Comparison of ENCODE assay signal across 12 cellular contexts in genomic region chr18:21831413-21831831, GRCh38.
A peak's percentile ranks its signal among the peaks of the same experiment; 100 is the strongest.
DNase-seq lines count a peak whose midpoint lies in the region; ATAC-seq and TF ChIP-seq lines count a peak whose summit lies in the region.
"Had no signal": no experiment of that assay in that cellular context is flagged by ENCODE, and none has a peak within 500 bp of the region (broad histone marks: within the 10 kb centered on the region; RNA-seq: fewer than 3 reads in every experiment).

No MANE protein-coding gene starts in this region.

- H3K9me3 ChIP-seq in mesenchymal stem cell (ENCODE audit: control insufficient read depth, low read length) (no peaks in the 10 kb centered on the region), gastrocnemius medialis (no peaks in the 10 kb centered on the region)
- H3K9me3 ChIP-seq: upper lobe of right lung had no signal

- no peak overlapping the region for H3K4ac ChIP-seq in mesenchymal stem cell (ENCODE audit: low read depth in 1 of 2, low read length in 2 of 2)

- peak overlapping the region; percentile 94 for H3K27ac Mint-ChIP-seq in GM23338
- H3K27ac Mint-ChIP-seq: B cell had no signal

- H3K14ac ChIP-seq in mesenchymal stem cell (ENCODE audit: low read length in 2 of 2): no peak overlapping the region

- TF ChIP-seq CTCF in GM23338 (conservative IDR thresholded peaks at IDR 0.05; ENCODE audit: low read depth in 2 of 2) (no peak), gastrocnemius medialis (IDR thresholded peaks at IDR 0.05 in 4 of 5, conservative IDR thresholded peaks at IDR 0.05 in 1 of 5) (no peak)

- H2BK12ac ChIP-seq in mesenchymal stem cell (ENCODE audit: low read length in 2 of 2): no peak overlapping the region

- no peak overlapping the region for H2BK5ac ChIP-seq in mesenchymal stem cell (ENCODE audit: low read depth, low read length, poor library complexity, severe bottlenecking)

- H3K23ac ChIP-seq in mesenchymal stem cell (ENCODE audit: low read length in 2 of 2): no peak overlapping the region

- H3K36me3 ChIP-seq in GM23338 (ENCODE audit: insufficient read depth) (no peaks in the 10 kb centered on the region), mesenchymal stem cell (ENCODE audit: control insufficient read depth in 1 of 2, insufficient read depth in 2 of 2, low read depth in 1 of 2, low read length in 2 of 2) (peaks cover 0 to 10% of the 10 kb centered on the region in 2 experiments), gastrocnemius medialis (no peaks in the 10 kb centered on the region)
- H3K36me3 ChIP-seq: upper lobe of right lung had no signal

- H2BK120ac ChIP-seq in mesenchymal stem cell (ENCODE audit: low read depth, low read length): no peak overlapping the region

- no peaks in the 10 kb centered on the region for H3K79me1 ChIP-seq in mesenchymal stem cell (replicated peaks; ENCODE audit: low read length, poor library complexity, severe bottlenecking)

- H4K20me1 ChIP-seq in GM23338 (replicated peaks; ENCODE audit: insufficient read depth): no peaks in the 10 kb centered on the region; the same call in 1 of the 2 replicates

- no peaks in the 10 kb centered on the region for H3K36me3 Mint-ChIP-seq in GM23338 (ENCODE audit: low read depth)

- peak; percentile 19 for DNase-seq in GM23338 (ENCODE audit: low spot score)
- peak; percentile 6 for DNase-seq in fibroblast of gingiva (ENCODE audit: low read depth)
- DNase-seq in mesenchymal stem cell: peak; percentile 19
- peak; percentile 22 to 56 for DNase-seq in gastrocnemius medialis
- no peak for DNase-seq in NCI-H1694 (lab: John Stamatoyannopoulos, UW)
- DNase-seq in NCI-H146 treated with DMSO at 0.1 percent for 48 hours (lab: John Stamatoyannopoulos, UW; ENCODE audit: unreplicated experiment): no peak
- DNase-seq: activated CD8-positive, alpha-beta memory T cell treated with anti-CD3 and anti-CD28 coated beads, Interleukin-2, amount 50 U/mL, for 4 hours; NCI-H446 treated with DMSO at 0.1 percent for 48 hours; upper lobe of right lung had no signal

- H3K18ac ChIP-seq in mesenchymal stem cell (ENCODE audit: low read depth in 1 of 2, low read length in 2 of 2): no peak overlapping the region

- no peak overlapping the region for H3K4me3 Mint-ChIP-seq in GM23338
- H3K4me3 Mint-ChIP-seq: B cell had no signal

- H4K8ac ChIP-seq in mesenchymal stem cell (ENCODE audit: low read length): no peak overlapping the region

- no peaks in the 10 kb centered on the region for H3K9me3 Mint-ChIP-seq in GM23338

- H3K27ac ChIP-seq in GM23338 (ENCODE audit: low read depth): peak overlapping the region; percentile 21
- no peak overlapping the region for H3K27ac ChIP-seq in mesenchymal stem cell (ENCODE audit: low read length, poor library complexity, severe bottlenecking)
- peak overlapping the region; percentile 80 to 89 (median 88) for H3K27ac ChIP-seq in gastrocnemius medialis
- H3K27ac ChIP-seq: upper lobe of right lung had no signal

- H2AFZ ChIP-seq in GM23338: no peak overlapping the region
- no peak overlapping the region for H2AFZ ChIP-seq in mesenchymal stem cell (ENCODE audit: low read depth, low read length)

- H2BK15ac ChIP-seq in mesenchymal stem cell (ENCODE audit: low read depth, poor library complexity, severe bottlenecking): no peak overlapping the region

- H3K4me3 ChIP-seq in GM23338 (no peak overlapping the region), mesenchymal stem cell (ENCODE audit: insufficient read depth in 1 of 2, low read depth in 1 of 2, low read length in 2 of 2) (no peak overlapping the region), gastrocnemius medialis (peak overlapping the region; percentile 40 to 61 (median 48))
- H3K4me3 ChIP-seq: upper lobe of right lung had no signal

- no peak overlapping the region for H4K91ac ChIP-seq in mesenchymal stem cell (ENCODE audit: low read length)

- H3K4me2 ChIP-seq in GM23338: no peak overlapping the region
- no peak overlapping the region for H3K4me2 ChIP-seq in mesenchymal stem cell (ENCODE audit: low read length, poor library complexity, severe bottlenecking)

- no peaks in the 10 kb centered on the region for H3F3A ChIP-seq in GM23338 (replicated peaks; ENCODE audit: low read depth)

- no peaks in the 10 kb centered on the region for H3K79me2 ChIP-seq in GM23338 (replicated peaks; ENCODE audit: insufficient read depth)

- H3K4me1 ChIP-seq in GM23338 (ENCODE audit: insufficient read depth): peaks cover 7% of the 10 kb centered on the region; the same call in 1 of the 2 replicates
- H3K4me1 ChIP-seq in mesenchymal stem cell (ENCODE audit: control insufficient read depth, insufficient read depth, low read depth, low read length): no peaks in the 10 kb centered on the region
- peaks cover 36 to 44% of the 10 kb centered on the region in 2 donors for H3K4me1 ChIP-seq in gastrocnemius medialis
- H3K4me1 ChIP-seq: upper lobe of right lung had no signal

- H3K4me1 Mint-ChIP-seq in GM23338: peaks cover 9% of the 10 kb centered on the region; the same call in 2 of the 3 replicates

- in situ Hi-C loops in gastrocnemius medialis (cut with MboI; ENCODE audit: low sequenced_read_pairs in 4 of 4): no loop called here

- no peaks in the 10 kb centered on the region for H3K27me3 ChIP-seq in GM23338 (ENCODE audit: insufficient read depth)
- H3K27me3 ChIP-seq in mesenchymal stem cell (ENCODE audit: control insufficient read depth in 1 of 2, insufficient read depth in 1 of 2, low read length in 2 of 2): no peaks in the 10 kb centered on the region
- H3K27me3 ChIP-seq in gastrocnemius medialis: no peaks in the 10 kb centered on the region
- H3K27me3 ChIP-seq: upper lobe of right lung had no signal

- no peak overlapping the region for H2AK5ac ChIP-seq in mesenchymal stem cell (ENCODE audit: low read length, severe bottlenecking)

- peak in 1 of 2 donors; percentile 43 for TF ChIP-seq POLR2A in gastrocnemius medialis (IDR thresholded peaks at IDR 0.05)

- intact Hi-C loops in gastrocnemius medialis (cut with DNase I; ENCODE audit: low total_unique reads): loop anchor here (10.0 kb wide), 1 partner anchor 717 kb away; the partner anchor contains the start of gene ROCK1

- no peak overlapping the region for H3K9ac ChIP-seq in mesenchymal stem cell (ENCODE audit: low read length)

- H3K27me3 Mint-ChIP-seq in GM23338 (ENCODE audit: insufficient read depth, low read depth, poor library complexity): no peaks in the 10 kb centered on the region
- H3K27me3 Mint-ChIP-seq: B cell had no signal

- ATAC-seq in GM23338: peak; percentile 36
- ATAC-seq in gastrocnemius medialis: peak; percentile 43 to 62
- no peak for ATAC-seq in HG03342 (IDR thresholded peaks at IDR 0.05; ENCODE audit: unreplicated experiment)
- no peak for ATAC-seq in HG02938 (IDR thresholded peaks at IDR 0.05; ENCODE audit: unreplicated experiment)
- ATAC-seq: upper lobe of right lung had no signal

- WGBS in mesenchymal stem cell: 79% methylated on average over 4 of the region's 5 CpGs

- no peaks in the 10 kb centered on the region for H3K9me2 ChIP-seq in GM23338 (ENCODE audit: insufficient read depth)

TF ChIP-seq in GM23338, 12 proteins besides CTCF, POLR2A, EP300 and RAD21 (continues in another document):
- no peak for TF ChIP-seq ETS1 (IDR thresholded peaks at IDR 0.05)

Comparison
In these comparisons a context has a peak if more than half of its experiments do, and no peak if none do; other contexts are left out.
1. ATAC-seq: peak in GM23338 (single experiment) and gastrocnemius medialis (2 of 2); none in HG03342 (single experiment) and HG02938 (single experiment).
2. DNase-seq: peak in GM23338 (single experiment), fibroblast of gingiva (single experiment), mesenchymal stem cell (single experiment) and gastrocnemius medialis (2 of 2); none in NCI-H1694 (single experiment) and NCI-H146 treated with DMSO at 0.1 percent for 48 hours (single experiment).
3. H3K4me3 ChIP-seq: peak in gastrocnemius medialis (4 of 4); none in GM23338 (single experiment) and mesenchymal stem cell (0 of 2).